In the genomic region with DNA sequence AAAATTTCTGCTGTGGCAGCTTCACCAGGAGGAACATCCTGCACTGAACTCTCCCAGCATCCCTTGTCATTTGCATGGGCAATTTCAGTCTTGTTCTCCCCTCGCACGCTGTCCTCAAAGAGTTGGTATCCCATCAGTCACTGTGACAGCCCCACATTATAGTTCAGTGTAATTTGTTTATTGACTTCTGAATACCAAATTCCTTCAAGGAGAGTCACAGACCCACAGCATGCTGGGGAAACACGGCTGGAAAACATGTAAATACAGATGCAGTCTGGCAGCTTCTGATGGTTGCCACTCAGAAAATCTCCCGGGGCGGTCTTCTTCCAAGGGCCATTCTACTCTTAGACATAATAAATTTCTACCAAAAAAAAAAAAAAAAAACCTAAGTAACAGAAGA, we compare ENCODE assay signal across 1 cellular context.
A peak's percentile ranks its signal among the peaks of the same experiment; 100 is the strongest.
TF ChIP-seq lines count a peak whose summit lies in the region.

No MANE protein-coding gene starts in this region.

TF ChIP-seq in A549, 52 proteins besides CTCF, POLR2A, EP300 and RAD21 (continued from another document):
- TF ChIP-seq HMGXB4 (CRISPR knock-in tag; IDR thresholded peaks at IDR 0.05; ENCODE audit: borderline replicate concordance) (no peak), GATA3 (IDR thresholded peaks at IDR 0.05; ENCODE audit: borderline replicate concordance) (peak; percentile 23; the same call in 1 of the 2 replicates), ATOH8 (CRISPR knock-in tag; IDR thresholded peaks at IDR 0.05; ENCODE audit: low read depth) (no peak), TP53 (CRISPR knock-in tag; IDR thresholded peaks at IDR 0.05) (no peak), KDM1A (IDR thresholded peaks at IDR 0.05; ENCODE audit: low read depth) (no peak), POLR2AphosphoS2 (conservative IDR thresholded peaks at IDR 0.05; ENCODE audit: low read length) (no peak), HEYL (CRISPR knock-in tag; IDR thresholded peaks at IDR 0.05) (no peak), NFE2L2 (conservative IDR thresholded peaks at IDR 0.05; ENCODE audit: low read length) (no peak), EHF (CRISPR knock-in tag; IDR thresholded peaks at IDR 0.05) (no peak), SREBF2 (IDR thresholded peaks at IDR 0.05) (no peak), ZFP36 (IDR thresholded peaks at IDR 0.05; ENCODE audit: borderline replicate concordance, partially characterized antibody) (no peak)
- TF ChIP-seq, protein P1, sequence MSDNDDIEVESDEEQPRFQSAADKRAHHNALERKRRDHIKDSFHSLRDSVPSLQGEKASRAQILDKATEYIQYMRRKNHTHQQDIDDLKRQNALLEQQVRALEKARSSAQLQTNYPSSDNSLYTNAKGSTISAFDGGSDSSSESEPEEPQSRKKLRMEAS (IDR thresholded peaks at IDR 0.05): peak; percentile 32; the same call in 1 of the 2 replicates
